Comparison of ENCODE assay signal across 15 cellular contexts in the genomic region with DNA sequence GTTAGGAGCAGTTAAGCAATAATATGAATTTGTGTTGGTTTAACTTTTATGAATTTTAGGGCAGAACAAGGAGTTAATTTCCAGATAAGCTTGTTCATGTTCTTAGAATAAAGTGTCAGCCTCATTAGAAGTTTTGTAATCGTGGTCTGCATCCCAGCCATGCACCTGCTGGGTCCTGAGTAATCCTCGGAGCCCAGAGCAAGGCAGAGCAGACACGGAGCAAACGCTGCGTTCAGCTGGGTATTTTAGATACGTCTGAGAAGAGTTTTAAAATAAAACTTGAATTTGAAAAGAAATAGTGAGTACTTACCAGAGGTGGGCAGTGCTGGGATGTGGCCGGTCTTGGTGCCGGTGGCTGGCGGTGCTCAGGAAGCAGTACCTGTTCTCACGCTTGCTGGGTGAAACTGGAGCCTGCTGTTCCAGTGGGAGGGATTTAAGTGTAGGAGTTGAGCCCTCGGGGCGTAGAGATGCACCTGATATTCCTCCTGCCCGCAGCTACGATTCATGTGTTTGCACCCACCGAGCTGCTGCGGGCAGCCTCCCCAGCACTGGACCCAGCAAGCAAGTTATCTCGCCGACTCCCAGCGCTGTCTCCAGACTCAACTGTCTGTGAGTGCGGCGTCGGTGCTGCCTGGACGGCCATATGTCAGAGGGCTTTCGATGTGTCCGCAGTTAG. TPM values are rescaled to one million over a fixed set of nuclear protein-coding genes. Genes with fewer than 3 reads are reported as not detected.
DNase-seq lines count a peak whose midpoint lies in the region; ATAC-seq and TF ChIP-seq lines count a peak whose summit lies in the region.
"Had no signal": no experiment of that assay in that cellular context is flagged by ENCODE, and none has a peak within 500 bp of the region (broad histone marks: within the 10 kb centered on the region; RNA-seq: fewer than 3 reads in every experiment).

A gene (minus strand): TSS at position 406 of the 676 bp plus-strand sequence. CDS start 7,568 bp downstream, outside the sequence.

- no peaks in the 10 kb centered on the region for H3K36me3 Mint-ChIP-seq in glutamatergic neuron (ENCODE audit: unreplicated experiment)

- H3K4me3 ChIP-seq in sigmoid colon = no peak within 1 kb of the TSS
- H3K4me3 ChIP-seq: uterus had no signal

- no peak for TF ChIP-seq POLR2A in sigmoid colon (IDR thresholded peaks at IDR 0.05)

- peak within 1 kb of the TSS; percentile 49 for H3K4me3 Mint-ChIP-seq in glutamatergic neuron (ENCODE audit: unreplicated experiment)

- H3K27me3 ChIP-seq in sigmoid colon = no peaks in the 10 kb centered on the region
- H3K27me3 ChIP-seq: uterus had no signal

- H3K36me3 ChIP-seq in sigmoid colon = no peaks in the 10 kb centered on the region
- H3K36me3 ChIP-seq: uterus had no signal

- no peaks in the 10 kb centered on the region for H3K4me1 ChIP-seq in sigmoid colon
- H3K4me1 ChIP-seq: uterus had no signal

- TF ChIP-seq EP300 in sigmoid colon (IDR thresholded peaks at IDR 0.05) = no peak

- peaks cover 2% of the 10 kb centered on the region for H3K9me3 Mint-ChIP-seq in glutamatergic neuron (ENCODE audit: unreplicated experiment)

- H3K4me1 Mint-ChIP-seq in glutamatergic neuron (ENCODE audit: low read depth, unreplicated experiment) = peaks cover 36% of the 10 kb centered on the region

- WGBS in sigmoid colon, 2 donors = 95% methylated on average over 25 of the region's 25 CpGs

- H3K27me3 Mint-ChIP-seq in glutamatergic neuron (ENCODE audit: unreplicated experiment) = peaks cover 4% of the 10 kb centered on the region

- TF ChIP-seq CTCF in glutamatergic neuron (IDR thresholded peaks at IDR 0.05; ENCODE audit: partially characterized antibody, unreplicated experiment) (no peak), sigmoid colon (IDR thresholded peaks at IDR 0.05) (no peak)

- no peaks in the 10 kb centered on the region for H3K9me3 ChIP-seq in sigmoid colon
- H3K9me3 ChIP-seq: uterus had no signal

- H3K27ac Mint-ChIP-seq in glutamatergic neuron (ENCODE audit: unreplicated experiment) = peak within 1 kb of the TSS; percentile 55

- no peak within 1 kb of the TSS for H3K27ac ChIP-seq in sigmoid colon
- H3K27ac ChIP-seq: uterus had no signal

- peak; percentile 58 for DNase-seq in DMS79 treated with DMSO at 0.1 percent for 48 hours (lab: John Stamatoyannopoulos, UW)
- DNase-seq in NCI-H510A (lab: John Stamatoyannopoulos, UW) = peak; percentile 79
- no peak for DNase-seq in glutamatergic neuron
- peak; percentile 30 for DNase-seq in sigmoid colon
- no peak for DNase-seq in medulla oblongata (ENCODE audit: extremely low spot score)
- no peak for DNase-seq in pons (ENCODE audit: low spot score)
- DNase-seq: amniotic stem cell, Karpas-422, NCI-H748 treated with DMSO at 0.1 percent for 48 hours, right cardiac atrium, Right ventricle myocardium superior, uterus had no signal

- intact Hi-C loops in sigmoid colon (cut with DNase I) = no loop called here

- ATAC-seq in HG02571 (IDR thresholded peaks at IDR 0.05; ENCODE audit: unreplicated experiment) (no peak), HG03378 (IDR thresholded peaks at IDR 0.05; ENCODE audit: unreplicated experiment) (no peak)
- ATAC-seq: right cardiac atrium had no signal

RNA-seq across cellular contexts. Expression of the gene that starts here (rescaled TPM):
- total RNA-seq in glutamatergic neuron (ENCODE audit: unreplicated experiment) = 1.4 TPM
- not detected for total RNA-seq in sigmoid colon
- polyA plus RNA-seq in sigmoid colon = under 1 TPM in 1 of 3 donors, not detected in 2; 0.01 TPM
- total RNA-seq: mononuclear cell, right cardiac atrium had no signal

Comparison
In these comparisons a context has a peak if more than half of its experiments do, and no peak if none do; other contexts are left out.
1. Peak in DNase-seq in sigmoid colon; RNA of the gene not detected or under 1 TPM.
2. DNase-seq: peak in DMS79 treated with DMSO at 0.1 percent for 48 hours (single experiment) and NCI-H510A (single experiment); none in glutamatergic neuron (single experiment), medulla oblongata (single experiment) and pons (single experiment).